8 cellular contexts compared by ENCODE assay signal in the genomic region with DNA sequence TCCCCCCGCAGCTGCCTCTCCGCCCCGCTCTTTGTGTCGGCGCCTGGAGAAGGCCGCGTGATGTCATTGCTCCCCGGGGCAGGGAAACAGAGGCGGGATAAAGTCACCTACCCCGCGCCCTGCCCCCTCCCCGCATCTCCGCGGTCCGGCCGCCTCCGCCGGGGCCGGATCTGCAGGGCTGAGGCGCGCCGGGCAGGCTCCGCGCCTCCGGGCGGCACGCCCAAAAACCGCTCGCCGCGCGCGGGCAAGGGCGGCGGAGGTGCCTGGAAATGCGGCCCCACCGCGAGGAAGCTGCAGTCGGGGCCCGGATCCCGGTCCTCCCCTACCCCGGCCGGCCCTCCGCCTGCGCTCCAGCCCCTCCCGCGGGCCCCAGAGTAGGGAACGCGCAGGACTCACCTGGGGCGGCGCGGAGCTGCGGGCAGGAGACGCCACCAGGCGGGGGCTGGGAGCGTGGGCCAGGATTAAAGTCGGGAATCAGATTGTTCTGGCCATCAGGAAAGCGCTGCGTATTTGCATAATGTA. TPM values are rescaled to one million over a fixed set of nuclear protein-coding genes. Genes with fewer than 3 reads are reported as not detected.
DNase-seq lines count a peak whose midpoint lies in the region; ATAC-seq and TF ChIP-seq lines count a peak whose summit lies in the region.

A gene (minus strand): TSS at position 55 of the 522 bp plus-strand sequence. CDS start 302 bp downstream, outside the sequence.

- TF ChIP-seq CTCF in astrocyte of the cerebellum (IDR thresholded peaks at IDR 0.05; ENCODE audit: low read depth, low read length, missing control alignments) = peak; percentile 30
- TF ChIP-seq CTCF in retinal pigment epithelial cell (conservative IDR thresholded peaks at IDR 0.05; ENCODE audit: low read depth, low read length) = peak; percentile 33

- H3K9me3 Mint-ChIP-seq in activated T-cell treated with anti-CD3 and anti-CD28 coated beads, Interleukin-2, amount 50 U/mL, for 4 hours = no peaks in the 10 kb centered on the region

- peak; percentile 57 to 61 for ATAC-seq in activated T-cell treated with anti-CD3 and anti-CD28 coated beads, Interleukin-2, amount 50 U/mL, for 4 hours
- peak; percentile 42 for ATAC-seq in HG02870 (IDR thresholded peaks at IDR 0.05; ENCODE audit: unreplicated experiment)

- H3K27ac ChIP-seq in iPS DF 6.9 (ENCODE audit: low read length) = no peak within 1 kb of the TSS

- no peak for DNase-seq in activated T-cell treated with anti-CD3 and anti-CD28 coated beads, Interleukin-2, amount 50 U/mL, for 4 hours
- DNase-seq in activated T-cell treated with anti-CD3 and anti-CD28 coated beads for 4 hours = no peak
- peak; percentile 46 for DNase-seq in NCI-H510A treated with DMSO at 0.1 percent for 48 hours (lab: John Stamatoyannopoulos, UW)
- no peak for DNase-seq in astrocyte of the cerebellum (ENCODE audit: low read depth)
- no peak for DNase-seq in iPS DF 6.9 (ENCODE audit: low read depth, low spot score)
- DNase-seq in retinal pigment epithelial cell (ENCODE audit: low read depth) = no peak
- DNase-seq in MV-4-11 (lab: John Stamatoyannopoulos, UW) = no peak

- peak within 1 kb of the TSS; percentile 53 for H3K4me3 ChIP-seq in astrocyte of the cerebellum (ENCODE audit: low read depth, low read length)
- H3K4me3 ChIP-seq in iPS DF 6.9 (ENCODE audit: low read length) = peak within 1 kb of the TSS; percentile 90; the same call in 1 of the 2 replicates
- H3K4me3 ChIP-seq in retinal pigment epithelial cell (ENCODE audit: low read length) = peak within 1 kb of the TSS; percentile 68

- H3K27me3 Mint-ChIP-seq in activated T-cell treated with anti-CD3 and anti-CD28 coated beads, Interleukin-2, amount 50 U/mL, for 4 hours (ENCODE audit: low read depth) = peaks cover 63% of the 10 kb centered on the region

- peaks cover 7% of the 10 kb centered on the region for H3K4me1 ChIP-seq in iPS DF 6.9 (ENCODE audit: control insufficient read depth, insufficient read depth, low read length)

- peaks cover 6% of the 10 kb centered on the region for H3K4me1 Mint-ChIP-seq in activated T-cell treated with anti-CD3 and anti-CD28 coated beads, Interleukin-2, amount 50 U/mL, for 4 hours (ENCODE audit: low read depth)

- in situ Hi-C loops in astrocyte of the cerebellum (cut with HindIII; ENCODE audit: low sequenced_read_pairs) = no loop called here

- H3K9me3 ChIP-seq in iPS DF 6.9 (ENCODE audit: control insufficient read depth, insufficient read depth, low read length) = no peaks in the 10 kb centered on the region

- no peaks in the 10 kb centered on the region for H3K27me3 ChIP-seq in iPS DF 6.9 (ENCODE audit: control insufficient read depth, insufficient read depth, low read length)

- H3K4me3 Mint-ChIP-seq in activated T-cell treated with anti-CD3 and anti-CD28 coated beads, Interleukin-2, amount 50 U/mL, for 4 hours = peak within 1 kb of the TSS; percentile 11

- H3K36me3 Mint-ChIP-seq in activated T-cell treated with anti-CD3 and anti-CD28 coated beads, Interleukin-2, amount 50 U/mL, for 4 hours (ENCODE audit: insufficient read depth) = no peaks in the 10 kb centered on the region

- WGBS in iPS DF 6.9 (ENCODE audit: insufficient coverage, insufficient read length) = no CpG with 5 or more reads among the region's 59 CpGs

- H3K36me3 ChIP-seq in iPS DF 6.9 (ENCODE audit: control insufficient read depth, insufficient read depth, low read length) = no peaks in the 10 kb centered on the region

RNA-seq across cellular contexts. Expression of the gene that starts here (rescaled TPM):
- not detected for total RNA-seq in activated T-cell treated with anti-CD3 and anti-CD28 coated beads, Interleukin-2, amount 50 U/mL, for 4 hours

Comparison
In these comparisons a context has a peak if more than half of its experiments do, and no peak if none do; other contexts are left out.
1. Peak in ATAC-seq in activated T-cell treated with anti-CD3 and anti-CD28 coated beads, Interleukin-2, amount 50 U/mL, for 4 hours; RNA of the gene not detected or under 1 TPM.